11 cellular contexts compared by ENCODE assay signal in genomic region chr2:26740890-26741302, GRCh38. TPM values are rescaled to one million over a fixed set of nuclear protein-coding genes. Genes with fewer than 3 reads are reported as not detected.
DNase-seq lines count a peak whose midpoint lies in the region; ATAC-seq, FAIRE-seq and TF ChIP-seq lines count a peak whose summit lies in the region.
"Had no signal": no experiment of that assay in that cellular context is flagged by ENCODE, and none has a peak within 500 bp of the region (broad histone marks: within the 10 kb centered on the region; RNA-seq: fewer than 3 reads in every experiment).

No MANE protein-coding gene starts in this region.

- no peaks in the 10 kb centered on the region for H3K36me3 ChIP-seq in GM23248 (ENCODE audit: low read depth)
- H3K36me3 ChIP-seq in lower lobe of right lung: no peaks in the 10 kb centered on the region
- H3K36me3 ChIP-seq in kidney (ENCODE audit: control insufficient read depth in 1 of 2, insufficient read depth in 2 of 2, low read length in 2 of 2): no peaks in the 10 kb centered on the region

- H3K9ac ChIP-seq in GM23248: no peak overlapping the region
- H3K9ac ChIP-seq in kidney (ENCODE audit: low read length in 2 of 2): no peak overlapping the region

- H3K27me3 ChIP-seq in GM23248 (replicated peaks; ENCODE audit: insufficient read depth): no peaks in the 10 kb centered on the region
- H3K27me3 ChIP-seq in lower lobe of right lung (ENCODE audit: low read depth): no peaks in the 10 kb centered on the region

- H3K4me3 ChIP-seq in GM23248 (no peak overlapping the region), lower lobe of right lung (no peak overlapping the region), kidney (ENCODE audit: low read length in 2 of 2) (no peak overlapping the region)

- peak overlapping the region; percentile 53 for H3K27ac Mint-ChIP-seq in T-helper 17 cell

- H3K79me2 ChIP-seq in GM23248 (ENCODE audit: insufficient read depth): no peaks in the 10 kb centered on the region

- H4K20me1 ChIP-seq in GM23248 (ENCODE audit: insufficient read depth): no peaks in the 10 kb centered on the region

- H3K9me3 ChIP-seq in GM23248 (ENCODE audit: low read depth) (no peaks in the 10 kb centered on the region), T-helper 17 cell (ENCODE audit: control insufficient read depth, low read length, poor library complexity, severe bottlenecking) (no peaks in the 10 kb centered on the region), lower lobe of right lung (no peaks in the 10 kb centered on the region), kidney (ENCODE audit: control insufficient read depth in 1 of 2, low read length in 2 of 2) (no peaks in the 10 kb centered on the region)

- H3K4me1 ChIP-seq in GM23248 (ENCODE audit: insufficient read depth): no peaks in the 10 kb centered on the region
- peaks cover 11% of the 10 kb centered on the region for H3K4me1 ChIP-seq in lower lobe of right lung
- H3K4me1 ChIP-seq in kidney (ENCODE audit: control insufficient read depth in 1 of 2, insufficient read depth in 1 of 2, low read depth in 1 of 2, low read length in 2 of 2): peaks cover 0 to 3% of the 10 kb centered on the region in 2 donors

- in situ Hi-C loops in GM23248 (cut with MboI): loop anchor here (5.0 kb wide), 1 partner anchor 139 kb away; no protein-coding TSS in a partner anchor

- no peak overlapping the region for H3K4me2 ChIP-seq in GM23248 (ENCODE audit: unreplicated experiment)

- peak; percentile 63 for ATAC-seq in T-helper 17 cell
- peak; percentile 40 to 53 for ATAC-seq in lower lobe of right lung
- no peak for ATAC-seq in HG02642 (IDR thresholded peaks at IDR 0.05; ENCODE audit: poor library complexity, unreplicated experiment)

- H3K9me2 ChIP-seq in GM23248 (ENCODE audit: insufficient read depth): no peaks in the 10 kb centered on the region

- no peaks in the 10 kb centered on the region for H3F3A ChIP-seq in GM23248 (ENCODE audit: insufficient read depth)

- peak; percentile 31 for TF ChIP-seq CTCF in D721Med (IDR thresholded peaks at IDR 0.05; ENCODE audit: insufficient read depth, missing control alignments)
- no peak for TF ChIP-seq CTCF in lower lobe of right lung (IDR thresholded peaks at IDR 0.05)
- TF ChIP-seq CTCF in kidney (IDR thresholded peaks at IDR 0.05; ENCODE audit: borderline replicate concordance, extremely low read depth, insufficient read depth): no peak

- no peak overlapping the region for H3K27ac ChIP-seq in GM23248
- H3K27ac ChIP-seq in lower lobe of right lung: no peak overlapping the region
- H3K27ac ChIP-seq in kidney (ENCODE audit: low read depth in 2 of 2, low read length in 2 of 2): no peak overlapping the region

- FAIRE-seq in D721Med (lab: Jason Lieb, UNC) (no peak), kidney (lab: Jason Lieb, UNC) (no peak)

- no peak overlapping the region for H2AFZ ChIP-seq in GM23248

- H3K4me1 Mint-ChIP-seq in T-helper 17 cell: peaks cover 10% of the 10 kb centered on the region

- H3K4me3 Mint-ChIP-seq in T-helper 17 cell: no peak overlapping the region

- H3K36me3 Mint-ChIP-seq in T-helper 17 cell (ENCODE audit: low read depth): no peaks in the 10 kb centered on the region

- H3K27me3 Mint-ChIP-seq in T-helper 17 cell: peaks cover 9% of the 10 kb centered on the region

- WGBS in GM23248 (ENCODE audit: low coverage in 1 of 2, low lambda C conversion rate in 2 of 2, missing lambda C conversion rate in 2 of 2), 2 experiments: 24 to 28% methylated on average over 8 of the region's 8 CpGs

- intact Hi-C loops in lower lobe of right lung (cut with DNase I): loop anchor here (5.0 kb wide), 1 partner anchor 134 kb away; no protein-coding TSS in a partner anchor
- intact Hi-C loops in kidney (cut with DNase I): loop anchor here (5.0 kb wide), 1 partner anchor 134 kb away; no protein-coding TSS in a partner anchor

- DNase-seq in D721Med (ENCODE audit: insufficient read length, low spot score) (peak; percentile 6), GM23248 (peak; percentile 35), T-helper 17 cell (no peak), lower lobe of right lung (no peak), epidermal melanocyte (ENCODE audit: insufficient read length, low spot score) (no peak), kidney (no peak)
- no peak for DNase-seq in central memory CD4-positive, alpha-beta T cell
- DNase-seq: amygdala; stimulated activated CD4-positive, alpha-beta T cell treated with anti-CD3 and anti-CD28 coated beads, Interleukin-4, amount 100 ng/mL, for 1 hour had no signal

RNA-seq across cellular contexts. Expression of gene SLC35F6, which starts 23.2 kb away (rescaled TPM):
- 45.4 and 46.9 TPM in 2 replicates for total RNA-seq in GM23248 (2014; rRNA removed; shearing (Covaris generic))
- polyA plus RNA-seq in GM23248 (2016; fragmentation: Nextera tagmentation; extraction: Ambion mirVana): 36.6 and 37.1 TPM in 2 replicates
- 10 to 100 TPM; 14.9 to 16.0 TPM for total RNA-seq in T-helper 17 cell
- 49.3 TPM for total RNA-seq in lower lobe of right lung
- total RNA-seq in kidney: 63.7 TPM
- polyA plus RNA-seq in kidney (ENCODE audit: insufficient read depth, low read depth, low replicate concordance): 43.1 TPM

RNA-seq across cellular contexts. Expression of gene CENPA, which starts 45.0 kb away (rescaled TPM):
- total RNA-seq in GM23248 (2014; rRNA removed; shearing (Covaris generic)): 5.7 and 8.1 TPM in 2 replicates
- polyA plus RNA-seq in GM23248 (2016; fragmentation: Nextera tagmentation; extraction: Ambion mirVana) (9.1 and 12.1 TPM in 2 replicates), kidney (ENCODE audit: insufficient read depth, low read depth, low replicate concordance) (not detected)
- total RNA-seq in T-helper 17 cell (under 1 TPM; 0.50 to 0.52 TPM), lower lobe of right lung (1.7 TPM), kidney (0.63 TPM)

RNA-seq across cellular contexts. Expression of gene KCNK3, which starts 48.4 kb away (rescaled TPM):
- not detected in 2 replicates for total RNA-seq in GM23248 (2014; rRNA removed; shearing (Covaris generic))
- polyA plus RNA-seq in GM23248 (2016; fragmentation: Nextera tagmentation; extraction: Ambion mirVana): 0.04 TPM in 1 of 2 replicates, not detected in the other
- total RNA-seq in T-helper 17 cell: not detected
- total RNA-seq in lower lobe of right lung: 26.8 TPM
- total RNA-seq in kidney: 8.1 TPM
- polyA plus RNA-seq in kidney (ENCODE audit: insufficient read depth, low read depth, low replicate concordance): 2.1 TPM
- total RNA-seq: T-helper 2 cell treated with Interferon-gamma antibody and Interleukin-4, amounts not matched to agents 100 ng/mL and 5 ng/mL, for 36 hours had no signal

Comparison
In these comparisons a context has a peak if more than half of its experiments do, and no peak if none do; other contexts are left out.
1. DNase-seq: peak in D721Med (single experiment) and GM23248 (single experiment); none in T-helper 17 cell (0 of 3), lower lobe of right lung (single experiment), epidermal melanocyte (single experiment), kidney (single experiment) and central memory CD4-positive, alpha-beta T cell (single experiment).